1 cellular context compared by ENCODE assay signal in the genomic region with DNA sequence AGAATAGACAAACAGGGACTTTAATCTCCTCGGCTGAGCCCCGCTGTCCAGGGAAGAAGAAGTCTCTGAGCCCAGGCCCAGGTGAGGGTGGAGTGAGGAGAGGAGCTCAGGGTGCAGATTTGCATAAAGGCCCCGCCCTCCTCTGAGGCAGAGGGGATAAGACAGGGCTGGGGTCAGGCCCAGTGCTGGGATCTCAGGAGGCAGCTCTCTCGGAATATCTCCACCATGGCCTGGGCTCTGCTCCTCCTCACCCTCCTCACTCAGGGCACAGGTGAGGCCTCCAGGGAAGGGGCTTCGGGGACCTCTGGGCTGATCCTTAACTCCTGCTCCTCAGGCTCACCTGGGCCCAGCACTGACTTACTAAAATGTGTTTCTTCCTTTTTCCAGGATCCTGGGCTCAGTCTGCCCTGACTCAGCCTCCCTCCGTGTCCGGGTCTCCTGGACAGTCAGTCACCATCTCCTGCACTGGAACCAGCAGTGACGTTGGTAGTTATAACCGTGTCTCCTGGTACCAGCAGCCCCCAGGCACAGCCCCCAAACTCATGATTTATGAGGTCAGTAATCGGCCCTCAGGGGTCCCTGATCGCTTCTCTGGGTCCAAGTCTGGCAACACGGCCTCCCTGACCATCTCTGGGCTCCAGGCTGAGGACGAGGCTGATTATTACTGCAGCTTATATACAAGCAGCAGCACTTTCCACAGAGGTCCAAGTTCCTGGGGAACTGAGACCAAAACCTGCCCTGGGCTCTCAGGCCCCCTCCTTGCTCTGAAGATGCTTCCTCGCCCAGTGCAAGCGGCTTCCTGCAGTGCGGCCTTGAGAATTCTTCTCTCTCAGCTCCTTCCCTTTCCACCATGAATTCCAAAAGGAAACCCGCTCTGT.
TF ChIP-seq lines count a peak whose summit lies in the region.
"Not testable (repeated sequence)": the region's sequence is repeated elsewhere in the genome, so short reads cannot be mapped to it uniquely, and the experiment has no call there.

No MANE protein-coding gene starts in this region.

TF ChIP-seq in K562, 482 proteins besides CTCF, POLR2A, EP300 and RAD21:
- TF ChIP-seq FOXK1 (CRISPR knock-in tag; IDR thresholded peaks at IDR 0.05; ENCODE audit: borderline replicate concordance) (peak; percentile 71; the same call in 1 of the 2 replicates), TEAD1 (CRISPR knock-in tag; IDR thresholded peaks at IDR 0.05) (0 out of 4 replicates have a peak, but pooled peaks of 1 of the 2 experiments have one; percentile 11), ZNF184 (CRISPR knock-in tag; IDR thresholded peaks at IDR 0.05) (peak; percentile 67; the same call in 1 of the 2 replicates), ZNF282 (CRISPR knock-in tag; IDR thresholded peaks at IDR 0.05) (peak; percentile 50; the same call in 1 of the 2 replicates), ZC3H4 (CRISPR knock-in tag; IDR thresholded peaks at IDR 0.05; ENCODE audit: borderline replicate concordance) (peak; percentile 76; the same call in 1 of the 2 replicates), NR3C1 (CRISPR knock-in tag; IDR thresholded peaks at IDR 0.05) (peak; percentile 55; the same call in 1 of the 2 replicates), PURB (CRISPR knock-in tag; IDR thresholded peaks at IDR 0.05; ENCODE audit: low read depth) (0 out of 2 replicates have a peak, but pooled peaks have one; percentile 11), BRCA1 (CRISPR knock-in tag; IDR thresholded peaks at IDR 0.05) (peak; percentile 79; the same call in 1 of the 2 replicates), FOXA3 (CRISPR knock-in tag; conservative IDR thresholded peaks at IDR 0.05 in 1 of 2, IDR thresholded peaks at IDR 0.05 in 1 of 2) (0 out of 4 replicates have a peak, but pooled peaks of 1 of the 2 experiments have one; percentile 48), STAG1 (CRISPR knock-in tag; IDR thresholded peaks at IDR 0.05; ENCODE audit: borderline replicate concordance) (peak; percentile 29; the same call in 1 of the 2 replicates), CEBPG (CRISPR knock-in tag; IDR thresholded peaks at IDR 0.05) (0 out of 2 replicates have a peak, but pooled peaks have one; percentile 26), ZBTB1 (CRISPR knock-in tag; IDR thresholded peaks at IDR 0.05; ENCODE audit: borderline replicate concordance, low read depth) (0 out of 2 replicates have a peak, but pooled peaks have one; percentile 14), MLX (CRISPR knock-in tag; conservative IDR thresholded peaks at IDR 0.05) (0 out of 4 replicates have a peak, but pooled peaks of 1 of the 2 experiments have one; percentile 34), TEAD4 (CRISPR knock-in tag; IDR thresholded peaks at IDR 0.05; ENCODE audit: borderline replicate concordance) (0 out of 2 replicates have a peak, but pooled peaks have one; percentile 2), USF2 (CRISPR knock-in tag; IDR thresholded peaks at IDR 0.05) (0 out of 2 replicates have a peak, but pooled peaks have one; percentile 6), ATF2 (CRISPR knock-in tag; IDR thresholded peaks at IDR 0.05) (0 out of 2 replicates have a peak, but pooled peaks have one; percentile 28)
- TF ChIP-seq, protein P1, sequence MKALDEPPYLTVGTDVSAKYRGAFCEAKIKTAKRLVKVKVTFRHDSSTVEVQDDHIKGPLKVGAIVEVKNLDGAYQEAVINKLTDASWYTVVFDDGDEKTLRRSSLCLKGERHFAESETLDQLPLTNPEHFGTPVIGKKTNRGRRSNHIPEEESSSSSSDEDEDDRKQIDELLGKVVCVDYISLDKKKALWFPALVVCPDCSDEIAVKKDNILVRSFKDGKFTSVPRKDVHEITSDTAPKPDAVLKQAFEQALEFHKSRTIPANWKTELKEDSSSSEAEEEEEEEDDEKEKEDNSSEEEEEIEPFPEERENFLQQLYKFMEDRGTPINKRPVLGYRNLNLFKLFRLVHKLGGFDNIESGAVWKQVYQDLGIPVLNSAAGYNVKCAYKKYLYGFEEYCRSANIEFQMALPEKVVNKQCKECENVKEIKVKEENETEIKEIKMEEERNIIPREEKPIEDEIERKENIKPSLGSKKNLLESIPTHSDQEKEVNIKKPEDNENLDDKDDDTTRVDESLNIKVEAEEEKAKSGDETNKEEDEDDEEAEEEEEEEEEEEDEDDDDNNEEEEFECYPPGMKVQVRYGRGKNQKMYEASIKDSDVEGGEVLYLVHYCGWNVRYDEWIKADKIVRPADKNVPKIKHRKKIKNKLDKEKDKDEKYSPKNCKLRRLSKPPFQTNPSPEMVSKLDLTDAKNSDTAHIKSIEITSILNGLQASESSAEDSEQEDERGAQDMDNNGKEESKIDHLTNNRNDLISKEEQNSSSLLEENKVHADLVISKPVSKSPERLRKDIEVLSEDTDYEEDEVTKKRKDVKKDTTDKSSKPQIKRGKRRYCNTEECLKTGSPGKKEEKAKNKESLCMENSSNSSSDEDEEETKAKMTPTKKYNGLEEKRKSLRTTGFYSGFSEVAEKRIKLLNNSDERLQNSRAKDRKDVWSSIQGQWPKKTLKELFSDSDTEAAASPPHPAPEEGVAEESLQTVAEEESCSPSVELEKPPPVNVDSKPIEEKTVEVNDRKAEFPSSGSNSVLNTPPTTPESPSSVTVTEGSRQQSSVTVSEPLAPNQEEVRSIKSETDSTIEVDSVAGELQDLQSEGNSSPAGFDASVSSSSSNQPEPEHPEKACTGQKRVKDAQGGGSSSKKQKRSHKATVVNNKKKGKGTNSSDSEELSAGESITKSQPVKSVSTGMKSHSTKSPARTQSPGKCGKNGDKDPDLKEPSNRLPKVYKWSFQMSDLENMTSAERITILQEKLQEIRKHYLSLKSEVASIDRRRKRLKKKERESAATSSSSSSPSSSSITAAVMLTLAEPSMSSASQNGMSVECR (CRISPR knock-in tag; IDR thresholded peaks at IDR 0.05), result peak; percentile 16; the same call in 1 of the 2 replicates
- not testable (repeated sequence) for TF ChIP-seq BRCA1 (IDR thresholded peaks at IDR 0.05); CEBPG (tag; conservative IDR thresholded peaks at IDR 0.05 in 1 of 2, IDR thresholded peaks at IDR 0.05 in 1 of 2); TEAD4 (IDR thresholded peaks at IDR 0.05; ENCODE audit: low read length)
- TF ChIP-seq, protein P2, sequence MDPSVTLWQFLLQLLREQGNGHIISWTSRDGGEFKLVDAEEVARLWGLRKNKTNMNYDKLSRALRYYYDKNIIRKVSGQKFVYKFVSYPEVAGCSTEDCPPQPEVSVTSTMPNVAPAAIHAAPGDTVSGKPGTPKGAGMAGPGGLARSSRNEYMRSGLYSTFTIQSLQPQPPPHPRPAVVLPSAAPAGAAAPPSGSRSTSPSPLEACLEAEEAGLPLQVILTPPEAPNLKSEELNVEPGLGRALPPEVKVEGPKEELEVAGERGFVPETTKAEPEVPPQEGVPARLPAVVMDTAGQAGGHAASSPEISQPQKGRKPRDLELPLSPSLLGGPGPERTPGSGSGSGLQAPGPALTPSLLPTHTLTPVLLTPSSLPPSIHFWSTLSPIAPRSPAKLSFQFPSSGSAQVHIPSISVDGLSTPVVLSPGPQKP (CRISPR knock-in tag; IDR thresholded peaks at IDR 0.05), result 0 out of 2 replicates have a peak, but pooled peaks have one; percentile 32
